19 cellular contexts compared by ENCODE assay signal in the genomic region with DNA sequence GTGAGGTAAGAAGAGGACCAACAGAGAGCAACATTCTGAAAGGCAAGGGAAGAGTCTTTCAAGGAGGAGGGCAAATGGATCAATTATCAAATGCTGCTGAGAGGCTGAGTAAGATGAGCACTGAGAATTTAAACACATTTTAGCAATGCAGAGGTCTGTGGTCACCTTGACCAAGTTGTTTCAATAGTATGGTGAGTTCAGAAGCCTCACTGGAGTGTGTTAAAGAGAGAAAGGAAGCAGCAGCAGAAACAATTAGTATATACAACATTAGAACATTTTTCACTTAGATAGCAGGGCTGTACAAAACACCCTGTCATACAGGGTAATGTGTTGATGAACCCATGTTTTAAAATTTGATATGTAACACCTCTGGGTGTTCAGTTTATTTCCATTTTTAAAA.
A peak's percentile ranks its signal among the peaks of the same experiment; 100 is the strongest.
DNase-seq lines count a peak whose midpoint lies in the region; ATAC-seq, FAIRE-seq and TF ChIP-seq lines count a peak whose summit lies in the region.
"Had no signal": no experiment of that assay in that cellular context is flagged by ENCODE, and none has a peak within 500 bp of the region (broad histone marks: within the 10 kb centered on the region; RNA-seq: fewer than 3 reads in every experiment).

No MANE protein-coding gene starts in this region.

- H3K9me2 ChIP-seq in GM23338 (ENCODE audit: insufficient read depth) (no peaks in the 10 kb centered on the region), hepatocyte (replicated peaks; ENCODE audit: insufficient read depth) (no peaks in the 10 kb centered on the region)

- H3K4me3 ChIP-seq in GM12865 (ENCODE audit: low read depth, low read length) (no peak overlapping the region), GM23338 (no peak overlapping the region), GM12878 (no peak overlapping the region), lower leg skin (ENCODE audit: low read depth, poor library complexity, severe bottlenecking) (no peak overlapping the region), hepatocyte (no peak overlapping the region)
- H3K4me3 ChIP-seq: BLaER1, HAP-1, K562 had no signal

- POLR2A ChIA-PET in GM12878 (lab: Charles Lee), result interaction anchor here (1.6 kb wide), 1 partner anchor 15 kb away, joined by 4 read pairs; no protein-coding TSS in a partner anchor

- TF ChIP-seq EP300 in GM12878 (IDR thresholded peaks at IDR 0.05; ENCODE audit: borderline replicate concordance in 1 of 2, control insufficient read depth in 1 of 2, low read depth in 2 of 2, low read length in 2 of 2), result no peak

- H3K9ac ChIP-seq in GM12878 (ENCODE audit: control insufficient read depth, insufficient read depth, low read length), result no peak overlapping the region
- H3K9ac ChIP-seq: BLaER1 had no signal

- TF ChIP-seq POLR2A in GM12878 (IDR thresholded peaks at IDR 0.05; ENCODE audit: low read depth, low read length), result no peak
- no peak for TF ChIP-seq POLR2A in lower leg skin (IDR thresholded peaks at IDR 0.05)

- intact Hi-C loops in GM12878 (cut with micrococcal nuclease; ENCODE audit: unreplicated experiment) (loop anchor here (2.0 kb wide), 1 partner anchor 19 kb away; no protein-coding TSS in a partner anchor), lower leg skin (cut with DNase I; ENCODE audit: low total_unique reads) (loop anchor here (10.0 kb wide), 1 partner anchor 65 kb away; no protein-coding TSS in a partner anchor)

- H3K36me3 ChIP-seq in GM23338 (ENCODE audit: insufficient read depth) (no peaks in the 10 kb centered on the region), GM12878 (ENCODE audit: control insufficient read depth in 2 of 2, insufficient read depth in 2 of 2, low read length in 1 of 2) (no peaks in the 10 kb centered on the region), hepatocyte (replicated peaks; ENCODE audit: insufficient read depth, low read depth) (no peaks in the 10 kb centered on the region)
- H3K36me3 ChIP-seq: BLaER1, HAP-1 had no signal

- no peak overlapping the region for H3K4me3 Mint-ChIP-seq in GM23338
- H3K4me3 Mint-ChIP-seq in stimulated activated effector memory CD8-positive, alpha-beta T cell treated with anti-CD3 and anti-CD28 coated beads, Interleukin-12 subunit alpha, Interleukin-12 subunit beta, amount 100 ng/mL, for 72 hours, result no peak overlapping the region
- H3K4me3 Mint-ChIP-seq: CD14-positive monocyte; CD4-positive, alpha-beta memory T cell had no signal

- H3K9me3 Mint-ChIP-seq in GM23338, result no peaks in the 10 kb centered on the region
- no peaks in the 10 kb centered on the region for H3K9me3 Mint-ChIP-seq in stimulated activated effector memory CD8-positive, alpha-beta T cell treated with anti-CD3 and anti-CD28 coated beads, Interleukin-12 subunit alpha, Interleukin-12 subunit beta, amount 100 ng/mL, for 72 hours
- H3K9me3 Mint-ChIP-seq: CD14-positive monocyte had no signal

- peak; percentile 35 for DNase-seq in GM12865 (ENCODE audit: low read depth)
- no peak for DNase-seq in GM23338 (ENCODE audit: low spot score)
- DNase-seq in GM12878 (ENCODE audit: low read depth, low spot score), result no peak
- DNase-seq in stimulated activated effector memory CD8-positive, alpha-beta T cell treated with anti-CD3 and anti-CD28 coated beads, Interleukin-12 subunit alpha, Interleukin-12 subunit beta, amount 100 ng/mL, for 72 hours (ENCODE audit: low spot score in 2 of 2), result no peak
- no peak for DNase-seq in lower leg skin (ENCODE audit: low spot score in 2 of 2)
- no peak for DNase-seq in hepatocyte (ENCODE audit: low spot score)
- DNase-seq: 8988T; CD4-positive, alpha-beta memory T cell; DMS153; DMS79; GDM1; GOT3; IMR-90 had no signal

- H3K4me1 Mint-ChIP-seq in GM23338, result peaks cover 11% of the 10 kb centered on the region
- no peaks in the 10 kb centered on the region for H3K4me1 Mint-ChIP-seq in stimulated activated effector memory CD8-positive, alpha-beta T cell treated with anti-CD3 and anti-CD28 coated beads, Interleukin-12 subunit alpha, Interleukin-12 subunit beta, amount 100 ng/mL, for 72 hours
- H3K4me1 Mint-ChIP-seq: CD14-positive monocyte; CD4-positive, alpha-beta memory T cell had no signal

- no peak overlapping the region for H3K27ac ChIP-seq in GM23338 (ENCODE audit: low read depth)
- H3K27ac ChIP-seq in GM12878 (ENCODE audit: control insufficient read depth, insufficient read depth), result no peak overlapping the region
- no peak overlapping the region for H3K27ac ChIP-seq in hepatocyte
- H3K27ac ChIP-seq: BLaER1 had no signal

- no peak overlapping the region for H3K4me2 ChIP-seq in GM23338
- H3K4me2 ChIP-seq in GM12878 (ENCODE audit: control insufficient read depth, insufficient read depth), result no peak overlapping the region
- no peak overlapping the region for H3K4me2 ChIP-seq in hepatocyte
- H3K4me2 ChIP-seq: BLaER1 had no signal

- H3K9me3 ChIP-seq in GM12878 (replicated peaks; ENCODE audit: control insufficient read depth, insufficient read depth, low read length) (peaks cover 2% of the 10 kb centered on the region; the same call in 1 of the 3 replicates), hepatocyte (ENCODE audit: low read depth) (no peaks in the 10 kb centered on the region)
- H3K9me3 ChIP-seq: HAP-1 had no signal

- H3K27me3 Mint-ChIP-seq in GM23338 (ENCODE audit: insufficient read depth, low read depth, poor library complexity), result no peaks in the 10 kb centered on the region

- SMC1A ChIA-PET in GM12878 (lab: Charles Lee; ENCODE audit: uncharacterized antibody, unreplicated experiment), result interaction anchor here (1.0 to 7.8 kb wide), 6 partner anchors 8 to 23 kb away, joined by 3 to 56 read pairs (median 9); no protein-coding TSS in a partner anchor

- no peak for FAIRE-seq in GM12878 (lab: Jason Lieb, UNC)
- FAIRE-seq: HTR-8/SVneo had no signal

- H3K27me3 ChIP-seq in GM23338 (ENCODE audit: insufficient read depth) (no peaks in the 10 kb centered on the region), GM12878 (replicated peaks in 1 of 2; ENCODE audit: control insufficient read depth in 2 of 2, insufficient read depth in 2 of 2, low read length in 1 of 2) (no peaks in the 10 kb centered on the region), hepatocyte (no peaks in the 10 kb centered on the region)
- H3K27me3 ChIP-seq: BLaER1 had no signal

- TF ChIP-seq CTCF in GM12865 (IDR thresholded peaks at IDR 0.05; ENCODE audit: insufficient read depth, low read depth, low read length, missing control alignments) (no peak), GM23338 (conservative IDR thresholded peaks at IDR 0.05; ENCODE audit: low read depth in 2 of 2) (no peak), GM12878 (IDR thresholded peaks at IDR 0.05 in 2 of 3, conservative IDR thresholded peaks at IDR 0.05 in 1 of 3; ENCODE audit: control insufficient read depth in 2 of 3, extremely low read depth in 1 of 3, insufficient read depth in 1 of 3, low read depth in 3 of 3, low read length in 3 of 3) (no peak), lower leg skin (IDR thresholded peaks at IDR 0.05) (no peak), hepatocyte (IDR thresholded peaks at IDR 0.05; ENCODE audit: poor library complexity) (no peak)

- H2AFZ ChIP-seq in GM23338 (no peak overlapping the region), GM12878 (ENCODE audit: control insufficient read depth, low read depth, low read length) (no peak overlapping the region), hepatocyte (no peak overlapping the region)

- peaks cover 3% of the 10 kb centered on the region; the same call in 1 of the 2 replicates for H3K4me1 ChIP-seq in GM23338 (ENCODE audit: insufficient read depth)
- no peaks in the 10 kb centered on the region for H3K4me1 ChIP-seq in GM12878 (ENCODE audit: control insufficient read depth, insufficient read depth, low read length)
- no peaks in the 10 kb centered on the region for H3K4me1 ChIP-seq in hepatocyte (ENCODE audit: insufficient read depth)
- H3K4me1 ChIP-seq: BLaER1, HAP-1 had no signal

- H3K36me3 Mint-ChIP-seq in GM23338 (ENCODE audit: low read depth), result 0 out of 3 replicates have a peak, but pooled peaks cover 1% of the 10 kb centered on the region
- H3K36me3 Mint-ChIP-seq in stimulated activated effector memory CD8-positive, alpha-beta T cell treated with anti-CD3 and anti-CD28 coated beads, Interleukin-12 subunit alpha, Interleukin-12 subunit beta, amount 100 ng/mL, for 72 hours, result no peaks in the 10 kb centered on the region
- H3K36me3 Mint-ChIP-seq: CD14-positive monocyte; CD4-positive, alpha-beta memory T cell had no signal

- peak; percentile 29; the same call in 1 of the 3 replicates for ATAC-seq in GM23338
- peak; percentile 85 for ATAC-seq in GM12878
- ATAC-seq in stimulated activated effector memory CD8-positive, alpha-beta T cell treated with anti-CD3 and anti-CD28 coated beads, Interleukin-12 subunit alpha, Interleukin-12 subunit beta, amount 100 ng/mL, for 72 hours, result peak; percentile 39
- ATAC-seq in HG02870 (IDR thresholded peaks at IDR 0.05; ENCODE audit: unreplicated experiment), result no peak
- ATAC-seq: K562 had no signal

- H3K27ac Mint-ChIP-seq in GM23338, result no peak overlapping the region
- no peak overlapping the region for H3K27ac Mint-ChIP-seq in stimulated activated effector memory CD8-positive, alpha-beta T cell treated with anti-CD3 and anti-CD28 coated beads, Interleukin-12 subunit alpha, Interleukin-12 subunit beta, amount 100 ng/mL, for 72 hours
- H3K27ac Mint-ChIP-seq: CD14-positive monocyte; CD4-positive, alpha-beta memory T cell had no signal

- H4K20me1 ChIP-seq in GM23338 (replicated peaks; ENCODE audit: insufficient read depth) (0 out of 2 replicates have a peak, but pooled peaks cover 3% of the 10 kb centered on the region), GM12878 (ENCODE audit: control insufficient read depth, insufficient read depth) (no peaks in the 10 kb centered on the region), hepatocyte (ENCODE audit: insufficient read depth, poor library complexity, severe bottlenecking) (no peaks in the 10 kb centered on the region)
- H4K20me1 ChIP-seq: BLaER1 had no signal

- H3F3A ChIP-seq in GM23338 (replicated peaks; ENCODE audit: low read depth), result no peaks in the 10 kb centered on the region

- TF ChIP-seq RAD21 in GM12878 (IDR thresholded peaks at IDR 0.05; ENCODE audit: insufficient read depth, low read depth, low read length), result no peak

- BruUV-seq in GM12878 (replicated peaks; lab: Mats Ljungman, UMichigan), result no TSS peak

- RAD21 ChIA-PET in GM12878 (lab: Charles Lee; ENCODE audit: unreplicated experiment), result interaction anchor here (1.2 kb wide), 1 partner anchor 23 kb away, joined by 3 read pairs; no protein-coding TSS in a partner anchor

- CTCF ChIA-PET in GM12878 (lab: Yijun Ruan, JAX), result interaction anchor here (0.6 to 2.9 kb wide), 7 partner anchors 13 to 126 kb away, joined by 3 to 10 read pairs (median 4); no protein-coding TSS in a partner anchor

- in situ Hi-C loops in GM12878 (cut with MboI), result no loop called here

- peaks cover 12% of the 10 kb centered on the region; the same call in 1 of the 2 replicates for H3K79me2 ChIP-seq in GM23338 (replicated peaks; ENCODE audit: insufficient read depth)
- H3K79me2 ChIP-seq in GM12878 (ENCODE audit: control insufficient read depth, insufficient read depth, low read length), result no peaks in the 10 kb centered on the region
- peaks cover 8% of the 10 kb centered on the region for H3K79me2 ChIP-seq in hepatocyte

TF ChIP-seq in GM23338, 12 proteins besides CTCF, POLR2A, EP300 and RAD21 (continues in another document):
- TF ChIP-seq CREB1 (CRISPR knock-in tag; IDR thresholded peaks at IDR 0.05; ENCODE audit: low read depth), result no peak

TF ChIP-seq in GM12878, 131 proteins besides CTCF, POLR2A, EP300 and RAD21 (continues in another document):
- TF ChIP-seq NFIC (IDR thresholded peaks at IDR 0.05; ENCODE audit: low read depth, low read length), result 0 out of 2 replicates have a peak, but pooled peaks have one; percentile 19
